ENCODE assay signal across 11 cellular contexts in the genomic region with DNA sequence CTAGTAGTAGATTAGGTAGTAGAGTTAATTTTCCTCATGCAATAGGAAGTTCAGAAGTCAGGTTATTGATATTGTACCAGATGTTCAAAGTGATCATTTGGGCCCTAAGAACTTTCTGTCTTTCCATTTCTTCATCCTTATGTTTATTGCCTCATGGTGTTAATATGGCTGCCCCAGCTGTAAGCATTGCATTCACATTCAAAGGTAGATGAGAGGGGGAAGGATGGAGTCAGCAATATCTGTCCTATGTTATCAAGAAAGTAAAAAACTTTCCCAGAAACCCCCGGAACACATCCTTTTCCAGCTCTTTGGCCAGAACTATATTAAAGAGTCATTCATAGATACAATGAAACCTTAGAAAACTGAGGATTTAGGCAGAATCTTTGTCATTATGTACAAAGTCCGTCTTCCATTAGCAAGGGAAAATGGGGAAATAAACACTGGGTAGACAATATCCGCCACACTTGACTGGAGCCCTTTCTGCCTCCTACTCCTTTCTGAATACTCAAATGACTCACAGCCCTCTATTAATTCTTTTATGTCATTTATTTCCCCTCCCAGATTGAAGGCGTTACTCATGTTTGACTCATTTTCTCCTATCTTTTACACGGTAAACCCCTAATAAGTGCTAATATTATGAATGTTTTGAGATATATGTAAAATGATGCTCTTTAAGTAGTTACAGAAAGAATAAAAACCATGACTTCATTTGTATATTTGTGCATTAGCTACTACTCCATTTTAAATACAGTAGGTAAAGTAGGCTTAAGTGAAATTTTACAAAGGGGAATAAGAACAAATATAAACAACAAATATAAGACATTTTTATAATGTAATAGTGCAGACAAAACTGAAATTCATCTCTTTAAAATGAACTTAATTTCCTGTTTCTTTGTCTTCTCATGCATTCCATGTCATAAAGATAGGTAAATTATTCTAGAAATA.
A peak's percentile ranks its signal among the peaks of the same experiment; 100 is the strongest.
DNase-seq lines count a peak whose midpoint lies in the region; ATAC-seq and TF ChIP-seq lines count a peak whose summit lies in the region.
"Had no signal": no experiment of that assay in that cellular context is flagged by ENCODE, and none has a peak within 500 bp of the region (broad histone marks: within the 10 kb centered on the region; RNA-seq: fewer than 3 reads in every experiment).

No MANE protein-coding gene starts in this region.

- ATAC-seq in GM18505 (IDR thresholded peaks at IDR 0.05; ENCODE audit: unreplicated experiment) (peak; percentile 80), GM21737 (IDR thresholded peaks at IDR 0.05; ENCODE audit: unreplicated experiment) (peak; percentile 78), HG03571 (IDR thresholded peaks at IDR 0.05; ENCODE audit: unreplicated experiment) (peak; percentile 70)

- TF ChIP-seq POLR2A in GM18505 (IDR thresholded peaks at IDR 0.05; ENCODE audit: borderline replicate concordance, extremely low read depth, insufficient read depth, insufficient read length): no peak

- DNase-seq in foreskin melanocyte (peak; percentile 44), midbrain (lab: John Stamatoyannopoulos, UW) (no peak), inferior parietal cortex (ENCODE audit: extremely low spot score) (no peak), NCI-H2196 treated with DMSO at 0.1 percent for 48 hours (lab: John Stamatoyannopoulos, UW; ENCODE audit: unreplicated experiment) (no peak), SW 1271 (lab: John Stamatoyannopoulos, UW) (no peak)
- DNase-seq: activated naive CD4-positive, alpha-beta T cell; NCI-H774; stimulated activated CD4-positive, alpha-beta T cell treated with anti-CD3 and anti-CD28 coated beads, Interleukin-12 subunit alpha, Interleukin-12 subunit beta, amount 100 ng/mL, for 4 hours had no signal
